Comparison of ENCODE assay signal across 1 cellular context in genomic region chr19:17555480-17555928, GRCh38.
A peak's percentile ranks its signal among the peaks of the same experiment; 100 is the strongest.
TF ChIP-seq lines count a peak whose summit lies in the region.

COLGALT1 (plus strand) TSS chr19:17555649; CDS start chr19:17555714, 65 bp downstream.

TF ChIP-seq in GM12878, 131 proteins besides CTCF, POLR2A, EP300 and RAD21 (continued from another document):
- TF ChIP-seq ZNF592 (IDR thresholded peaks at IDR 0.05) (no peak), HDGF (IDR thresholded peaks at IDR 0.05) (no peak; the same call in 1 of the 2 replicates), CEBPB (IDR thresholded peaks at IDR 0.05; ENCODE audit: borderline replicate concordance in 1 of 2, low read depth in 2 of 2, low read length in 2 of 2) (no peak), WRNIP1 (IDR thresholded peaks at IDR 0.05; ENCODE audit: borderline replicate concordance, low read depth, low read length) (no peak), MEF2A (IDR thresholded peaks at IDR 0.05; ENCODE audit: insufficient read depth, low read depth, low read length) (no peak), E2F8 (IDR thresholded peaks at IDR 0.05; ENCODE audit: low read depth, partially characterized antibody) (no peak), RUNX3 (IDR thresholded peaks at IDR 0.05; ENCODE audit: low read length) (no peak), NR2F1 (conservative IDR thresholded peaks at IDR 0.05) (peak; percentile 91), KDM1A (IDR thresholded peaks at IDR 0.05; ENCODE audit: borderline replicate concordance) (no peak), SMAD5 (IDR thresholded peaks at IDR 0.05; ENCODE audit: low read depth) (no peak), PML (IDR thresholded peaks at IDR 0.05; ENCODE audit: low read length) (no peak), SKIL (IDR thresholded peaks at IDR 0.05; ENCODE audit: low read depth, poor library complexity, severe bottlenecking) (peak; percentile 1), ZBTB4 (CRISPR knock-in tag; IDR thresholded peaks at IDR 0.05) (no peak), USF1 (IDR thresholded peaks at IDR 0.05; ENCODE audit: borderline replicate concordance, extremely low read length, insufficient read depth, low read depth, low read length) (no peak), ZBTB33 (IDR thresholded peaks at IDR 0.05) (no peak), CREM (IDR thresholded peaks at IDR 0.05; ENCODE audit: low read depth) (peak; percentile 85), CHD4 (IDR thresholded peaks at IDR 0.05) (no peak), BMI1 (IDR thresholded peaks at IDR 0.05; ENCODE audit: borderline replicate concordance) (no peak), IRF5 (IDR thresholded peaks at IDR 0.05; ENCODE audit: borderline replicate concordance) (no peak), MLLT1 (IDR thresholded peaks at IDR 0.05) (no peak), BHLHE40 (IDR thresholded peaks at IDR 0.05; ENCODE audit: borderline replicate concordance in 1 of 2, low read depth in 2 of 2, low read length in 1 of 2) (peak; percentile 44 to 89; a peak in 2 of 4 replicates), SPI1 (IDR thresholded peaks at IDR 0.05; ENCODE audit: borderline replicate concordance, insufficient read depth, low read depth, low read length) (no peak), TCF7 (IDR thresholded peaks at IDR 0.05; ENCODE audit: borderline replicate concordance) (no peak), TCF12 (IDR thresholded peaks at IDR 0.05; ENCODE audit: low read depth, low read length) (no peak), MYB (IDR thresholded peaks at IDR 0.05; ENCODE audit: borderline replicate concordance, low read depth, low read length) (no peak), NR2C1 (IDR thresholded peaks at IDR 0.05) (peak; percentile 55), ZSCAN29 (IDR thresholded peaks at IDR 0.05) (no peak), SIX5 (IDR thresholded peaks at IDR 0.05; ENCODE audit: low read depth, low read length, severe bottlenecking) (no peak), BCL3 (IDR thresholded peaks at IDR 0.05; ENCODE audit: borderline replicate concordance, insufficient read depth, low read depth, low read length, poor library complexity, severe bottlenecking) (no peak), SIN3A (IDR thresholded peaks at IDR 0.05; ENCODE audit: low read depth, low read length) (0 out of 2 replicates have a peak, but pooled peaks have one; percentile 41), CREB1 (IDR thresholded peaks at IDR 0.05; ENCODE audit: low read depth) (peak; percentile 89), E2F4 (IDR thresholded peaks at IDR 0.05; ENCODE audit: low read depth, low read length) (peak; percentile 50; the same call in 1 of the 2 replicates), ZNF622 (IDR thresholded peaks at IDR 0.05) (no peak), SRF (IDR thresholded peaks at IDR 0.05; ENCODE audit: low read depth in 2 of 2, low read length in 2 of 2) (0 out of 4 replicates have a peak, but pooled peaks of 1 of the 2 experiments have one; percentile 53)
